ENCODE assay signal across 2 cellular contexts in the genomic region with DNA sequence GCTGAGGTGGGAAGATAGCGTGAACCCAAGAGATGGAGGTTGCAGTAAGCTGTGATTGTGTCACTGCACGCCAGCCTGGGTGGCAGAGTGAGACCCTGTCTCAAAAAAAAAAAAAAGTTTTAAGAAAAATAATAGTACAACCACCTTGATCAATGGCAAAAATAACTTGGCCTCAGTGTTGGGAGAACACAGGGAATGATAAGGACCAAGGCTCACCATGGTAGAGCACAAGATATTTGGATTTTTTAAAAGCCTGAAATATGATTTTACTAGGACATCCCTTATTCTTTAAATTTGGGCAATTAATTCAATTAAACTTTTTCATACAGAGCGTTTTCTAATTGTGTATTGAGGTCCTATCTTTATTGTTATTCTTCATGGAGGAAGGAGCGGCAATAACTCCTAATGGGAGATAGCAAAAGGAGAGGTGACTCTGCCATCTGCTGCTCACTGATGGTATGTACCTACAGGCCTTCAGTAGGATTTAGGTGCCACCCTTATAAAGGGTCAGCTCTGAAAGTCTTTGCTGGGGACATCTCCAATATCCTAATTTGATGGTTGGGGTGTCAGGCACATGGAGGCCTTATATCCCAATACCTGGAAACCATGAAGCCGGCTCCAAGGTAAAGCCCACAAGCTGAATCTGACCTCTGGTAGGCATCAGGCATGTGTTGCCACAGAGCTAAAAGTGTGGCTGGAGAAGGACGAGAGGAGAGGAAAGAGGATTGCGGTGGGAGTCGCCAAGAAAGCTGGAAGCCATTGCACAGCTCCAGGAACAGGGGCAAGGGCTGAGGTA.
TF ChIP-seq lines count a peak whose summit lies in the region.

No MANE protein-coding gene starts in this region.

TF ChIP-seq in Ishikawa, 13 proteins besides CTCF, POLR2A, EP300 and RAD21:
- TF ChIP-seq, protein P1, sequence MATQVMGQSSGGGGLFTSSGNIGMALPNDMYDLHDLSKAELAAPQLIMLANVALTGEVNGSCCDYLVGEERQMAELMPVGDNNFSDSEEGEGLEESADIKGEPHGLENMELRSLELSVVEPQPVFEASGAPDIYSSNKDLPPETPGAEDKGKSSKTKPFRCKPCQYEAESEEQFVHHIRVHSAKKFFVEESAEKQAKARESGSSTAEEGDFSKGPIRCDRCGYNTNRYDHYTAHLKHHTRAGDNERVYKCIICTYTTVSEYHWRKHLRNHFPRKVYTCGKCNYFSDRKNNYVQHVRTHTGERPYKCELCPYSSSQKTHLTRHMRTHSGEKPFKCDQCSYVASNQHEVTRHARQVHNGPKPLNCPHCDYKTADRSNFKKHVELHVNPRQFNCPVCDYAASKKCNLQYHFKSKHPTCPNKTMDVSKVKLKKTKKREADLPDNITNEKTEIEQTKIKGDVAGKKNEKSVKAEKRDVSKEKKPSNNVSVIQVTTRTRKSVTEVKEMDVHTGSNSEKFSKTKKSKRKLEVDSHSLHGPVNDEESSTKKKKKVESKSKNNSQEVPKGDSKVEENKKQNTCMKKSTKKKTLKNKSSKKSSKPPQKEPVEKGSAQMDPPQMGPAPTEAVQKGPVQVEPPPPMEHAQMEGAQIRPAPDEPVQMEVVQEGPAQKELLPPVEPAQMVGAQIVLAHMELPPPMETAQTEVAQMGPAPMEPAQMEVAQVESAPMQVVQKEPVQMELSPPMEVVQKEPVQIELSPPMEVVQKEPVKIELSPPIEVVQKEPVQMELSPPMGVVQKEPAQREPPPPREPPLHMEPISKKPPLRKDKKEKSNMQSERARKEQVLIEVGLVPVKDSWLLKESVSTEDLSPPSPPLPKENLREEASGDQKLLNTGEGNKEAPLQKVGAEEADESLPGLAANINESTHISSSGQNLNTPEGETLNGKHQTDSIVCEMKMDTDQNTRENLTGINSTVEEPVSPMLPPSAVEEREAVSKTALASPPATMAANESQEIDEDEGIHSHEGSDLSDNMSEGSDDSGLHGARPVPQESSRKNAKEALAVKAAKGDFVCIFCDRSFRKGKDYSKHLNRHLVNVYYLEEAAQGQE (IDR thresholded peaks at IDR 0.05; ENCODE audit: low read depth): no peak
- TF ChIP-seq EGR1 (IDR thresholded peaks at IDR 0.05) (no peak), TEAD4 (IDR thresholded peaks at IDR 0.05) (no peak), FOXM1 (IDR thresholded peaks at IDR 0.05; ENCODE audit: borderline replicate concordance, low read depth) (no peak), TCF12 (IDR thresholded peaks at IDR 0.05; ENCODE audit: low read depth) (no peak), CREB1 (IDR thresholded peaks at IDR 0.05; ENCODE audit: low read depth) (no peak), YY1 (IDR thresholded peaks at IDR 0.05; ENCODE audit: low read depth) (no peak)

TF ChIP-seq in liver, 16 proteins besides CTCF, POLR2A, EP300 and RAD21 (continued from another document):
- TF ChIP-seq, protein P2, sequence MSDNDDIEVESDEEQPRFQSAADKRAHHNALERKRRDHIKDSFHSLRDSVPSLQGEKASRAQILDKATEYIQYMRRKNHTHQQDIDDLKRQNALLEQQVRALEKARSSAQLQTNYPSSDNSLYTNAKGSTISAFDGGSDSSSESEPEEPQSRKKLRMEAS (IDR thresholded peaks at IDR 0.05): no peak
- TF ChIP-seq, protein P3, sequence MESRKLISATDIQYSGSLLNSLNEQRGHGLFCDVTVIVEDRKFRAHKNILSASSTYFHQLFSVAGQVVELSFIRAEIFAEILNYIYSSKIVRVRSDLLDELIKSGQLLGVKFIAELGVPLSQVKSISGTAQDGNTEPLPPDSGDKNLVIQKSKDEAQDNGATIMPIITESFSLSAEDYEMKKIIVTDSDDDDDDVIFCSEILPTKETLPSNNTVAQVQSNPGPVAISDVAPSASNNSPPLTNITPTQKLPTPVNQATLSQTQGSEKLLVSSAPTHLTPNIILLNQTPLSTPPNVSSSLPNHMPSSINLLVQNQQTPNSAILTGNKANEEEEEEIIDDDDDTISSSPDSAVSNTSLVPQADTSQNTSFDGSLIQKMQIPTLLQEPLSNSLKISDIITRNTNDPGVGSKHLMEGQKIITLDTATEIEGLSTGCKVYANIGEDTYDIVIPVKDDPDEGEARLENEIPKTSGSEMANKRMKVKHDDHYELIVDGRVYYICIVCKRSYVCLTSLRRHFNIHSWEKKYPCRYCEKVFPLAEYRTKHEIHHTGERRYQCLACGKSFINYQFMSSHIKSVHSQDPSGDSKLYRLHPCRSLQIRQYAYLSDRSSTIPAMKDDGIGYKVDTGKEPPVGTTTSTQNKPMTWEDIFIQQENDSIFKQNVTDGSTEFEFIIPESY (IDR thresholded peaks at IDR 0.05): no peak
- no peak for TF ChIP-seq SP1 (IDR thresholded peaks at IDR 0.05)
- TF ChIP-seq RXRA (IDR thresholded peaks at IDR 0.05): no peak
- TF ChIP-seq HNF4G (IDR thresholded peaks at IDR 0.05): no peak
